26 cellular contexts compared by ENCODE assay signal in genomic region chr3:14194865-14195264, GRCh38.
"Had no signal": no experiment of that assay in that cellular context is flagged by ENCODE, and none has a peak within 500 bp of the region (broad histone marks: within the 10 kb centered on the region; RNA-seq: fewer than 3 reads in every experiment).

No MANE protein-coding gene starts in this region.

- H3K27ac ChIP-seq: left ventricle myocardium inferior, pancreas, prostate gland, skin epidermis, testis, transverse colon, upper lobe of left lung, vagina had no signal

- H3K27me3 Mint-ChIP-seq: naive thymus-derived CD8-positive, alpha-beta T cell; stimulated activated naive CD8-positive, alpha-beta T cell treated with anti-CD3 and anti-CD28 coated beads, Interleukin-15, amount 100 ng/mL, for 72 hours had no signal

- FAIRE-seq: keratinocyte, pancreas had no signal

- H3K4me1 Mint-ChIP-seq: neural crest cell had no signal

- H3K9me3 Mint-ChIP-seq: stimulated activated naive CD8-positive, alpha-beta T cell treated with anti-CD3 and anti-CD28 coated beads, Interleukin-15, amount 100 ng/mL, for 72 hours had no signal

- H3K4me1 ChIP-seq: left ventricle myocardium inferior, pancreas, prostate gland, testis, transverse colon, upper lobe of left lung had no signal

- ATAC-seq: naive thymus-derived CD8-positive, alpha-beta T cell; pancreas; sciatic nerve; stimulated activated naive CD8-positive, alpha-beta T cell treated with anti-CD3 and anti-CD28 coated beads, Interleukin-15, amount 100 ng/mL, for 72 hours had no signal

- H3K27ac Mint-ChIP-seq: nephron; stimulated activated naive CD8-positive, alpha-beta T cell treated with anti-CD3 and anti-CD28 coated beads, Interleukin-15, amount 100 ng/mL, for 72 hours had no signal

- H3K36me3 ChIP-seq: prostate gland, vagina had no signal

- DNase-seq: hippocampal formation; left ventricle myocardium inferior; naive thymus-derived CD8-positive, alpha-beta T cell; nucleus accumbens; pancreas; posterior cingulate gyrus; retina; right cardiac atrium; stimulated activated CD4-positive, alpha-beta T cell treated with anti-CD3 and anti-CD28 coated beads, Interleukin-12 subunit alpha, Interleukin-12 subunit beta, amount 100 ng/mL, for 4 hours; stimulated activated CD4-positive, alpha-beta T cell treated with anti-CD3 and anti-CD28 coated beads, Interleukin-15, amount 100 ng/mL, for 24 hours; stimulated activated CD4-positive, alpha-beta T cell treated with anti-CD3 and anti-CD28 coated beads, Interleukin-2, amount 100 ng/mL, for 24 hours; stimulated activated CD4-positive, alpha-beta T cell treated with anti-CD3 and anti-CD28 coated beads, Interleukin-4, amount 100 ng/mL, for 1 hour; stimulated activated naive CD4-positive, alpha-beta T cell treated with Interleukin-2 at 50 U/mL for 16 hours; stimulated activated naive CD8-positive, alpha-beta T cell treated with anti-CD3 and anti-CD28 coated beads, Interleukin-15, amount 100 ng/mL, for 72 hours; testis; transverse colon; upper lobe of left lung had no signal

- H3K4me3 Mint-ChIP-seq: naive thymus-derived CD8-positive, alpha-beta T cell; nephron; neural crest cell; stimulated activated naive CD8-positive, alpha-beta T cell treated with anti-CD3 and anti-CD28 coated beads, Interleukin-15, amount 100 ng/mL, for 72 hours had no signal

- H3K27me3 ChIP-seq: pancreas, testis, thyroid gland, transverse colon, upper lobe of left lung, vagina had no signal

- H3K4me3 ChIP-seq: left ventricle myocardium inferior, lung, pancreas, prostate gland, skin epidermis, testis, thyroid gland, transverse colon, upper lobe of left lung, vagina had no signal

- H3K9me3 ChIP-seq: left ventricle myocardium inferior, pancreas, prostate gland, testis, thyroid gland, transverse colon, upper lobe of left lung, vagina had no signal
